In the genomic region with DNA sequence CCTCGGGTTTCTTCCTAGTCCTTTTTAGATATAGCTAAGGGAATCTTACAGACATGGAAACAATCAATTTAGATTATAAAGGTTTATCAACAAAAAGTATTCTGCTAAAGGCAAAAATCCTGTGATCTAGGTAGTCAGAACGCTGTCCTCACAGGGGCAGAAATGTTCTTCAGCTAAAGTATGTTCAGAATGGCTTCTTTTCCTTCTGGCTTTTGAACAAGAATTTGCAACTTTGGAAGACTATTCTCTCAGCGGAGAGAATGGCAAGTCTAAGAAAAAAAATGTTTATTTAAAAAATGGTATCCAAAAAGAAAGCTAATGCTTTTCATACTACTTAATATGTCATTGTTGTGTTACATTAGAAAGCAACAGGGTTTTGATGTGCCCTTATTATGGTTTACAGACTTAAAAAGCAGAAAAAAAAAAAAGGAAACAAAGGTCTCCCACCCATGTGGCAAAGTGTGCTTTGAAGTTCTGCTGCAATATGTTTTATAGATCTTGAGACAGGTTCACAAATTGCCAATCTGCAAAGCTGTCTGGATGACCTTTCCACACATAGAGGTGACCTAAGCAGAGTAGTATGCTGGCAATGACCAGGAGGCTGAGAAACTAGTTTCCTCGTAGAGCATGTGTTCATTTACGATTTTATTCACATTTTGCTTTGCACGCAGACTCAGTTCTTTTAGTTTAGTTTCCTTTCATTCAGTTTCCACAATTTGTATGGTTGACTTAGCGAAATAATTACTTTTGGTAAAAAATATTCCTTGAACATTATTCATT, we compare ENCODE assay signal across 10 cellular contexts. TPM values are rescaled to one million over a fixed set of nuclear protein-coding genes. Genes with fewer than 3 reads are reported as not detected.
DNase-seq lines count a peak whose midpoint lies in the region; ATAC-seq and TF ChIP-seq lines count a peak whose summit lies in the region.
"Had no signal": no experiment of that assay in that cellular context is flagged by ENCODE, and none has a peak within 500 bp of the region (broad histone marks: within the 10 kb centered on the region; RNA-seq: fewer than 3 reads in every experiment).

No MANE protein-coding gene starts in this region.

- H3K27ac ChIP-seq in body of pancreas (peak overlapping the region in 1 of 4 donors; percentile 18), stomach smooth muscle (ENCODE audit: low read length) (peak overlapping the region; percentile 62)

- H3K4me1 ChIP-seq in body of pancreas, result peaks cover 13% of the 10 kb centered on the region
- H3K4me1 ChIP-seq in stomach smooth muscle (ENCODE audit: control insufficient read depth, insufficient read depth, low read length), result peaks cover 9% of the 10 kb centered on the region

- intact Hi-C loops in body of pancreas (cut with DNase I), result no loop called here

- peak; percentile 52 for ATAC-seq in body of pancreas
- no peak for ATAC-seq in GM21529 (IDR thresholded peaks at IDR 0.05; ENCODE audit: unreplicated experiment)
- ATAC-seq in stimulated activated naive CD8-positive, alpha-beta T cell treated with anti-CD3 and anti-CD28 coated beads, Interleukin-15, Interleukin-2, amounts not matched to agents 100 U/mL and 50 U/mL, for 24 hours, result no peak

- 76 to 80% methylated on average over 7 of the region's 7 CpGs for WGBS in body of pancreas, 2 donors

- H3K4me3 ChIP-seq in body of pancreas, result no peak overlapping the region
- H3K4me3 ChIP-seq in stomach smooth muscle (ENCODE audit: low read length in 2 of 2), result peak overlapping the region in 1 of 2 donors; percentile 3

- DNase-seq in HCEC 1CT (peak; percentile 72), body of pancreas (no peak), kidney tubule cell (ENCODE audit: low spot score) (peak; percentile 66), NCI-H2081 (lab: John Stamatoyannopoulos, UW) (no peak)
- DNase-seq in stimulated activated naive CD4-positive, alpha-beta T cell (lab: John Stamatoyannopoulos, UW), result no peak
- DNase-seq in stimulated activated naive CD8-positive, alpha-beta T cell treated with anti-CD3 and anti-CD28 coated beads, Interleukin-15, Interleukin-2, amounts not matched to agents 100 U/mL and 50 U/mL, for 24 hours, result no peak
- DNase-seq: activated T-cell treated with anti-CD3 and anti-CD28 coated beads, Interleukin-2, amount 50 U/mL, for 24 hours; NCI-H146 had no signal

- H3K27me3 ChIP-seq in body of pancreas, result no peaks in the 10 kb centered on the region
- H3K27me3 ChIP-seq in stomach smooth muscle (ENCODE audit: control insufficient read depth in 1 of 2, insufficient read depth in 2 of 2, low read length in 2 of 2), result no peaks in the 10 kb centered on the region

- no peaks in the 10 kb centered on the region for H3K9me3 ChIP-seq in body of pancreas
- H3K9me3 ChIP-seq in stomach smooth muscle (ENCODE audit: control insufficient read depth in 2 of 2, low read length in 2 of 2), result peaks cover 0 to 7% of the 10 kb centered on the region in 2 donors

- no peak for TF ChIP-seq POLR2A in body of pancreas (IDR thresholded peaks at IDR 0.05)

- no peak for TF ChIP-seq CTCF in body of pancreas (IDR thresholded peaks at IDR 0.05)

- H3K9ac ChIP-seq in stomach smooth muscle (ENCODE audit: low read length in 2 of 2), result peak overlapping the region in 1 of 2 donors; percentile 23

- no peaks in the 10 kb centered on the region for H3K36me3 ChIP-seq in body of pancreas (replicated peaks in 1 of 2; ENCODE audit: insufficient read depth in 1 of 2, low read depth in 2 of 2)
- H3K36me3 ChIP-seq in stomach smooth muscle (ENCODE audit: control insufficient read depth in 2 of 2, insufficient read depth in 2 of 2, low read length in 2 of 2), result no peaks in the 10 kb centered on the region

RNA-seq across cellular contexts. Expression of a gene that starts 45.1 kb away (rescaled TPM):
- total RNA-seq in body of pancreas, result 10 to 100 TPM; 48.0 to 67.9 TPM

Comparison
In these comparisons a context has a peak if more than half of its experiments do, and no peak if none do; other contexts are left out.
1. DNase-seq: peak in HCEC 1CT (single experiment) and kidney tubule cell (single experiment); none in body of pancreas (0 of 4), stimulated activated naive CD4-positive, alpha-beta T cell (0 of 6), stimulated activated naive CD8-positive, alpha-beta T cell treated with anti-CD3 and anti-CD28 coated beads, Interleukin-15, Interleukin-2, amounts not matched to agents 100 U/mL and 50 U/mL, for 24 hours (single experiment) and NCI-H2081 (0 of 2).